ENCODE assay signal across 8 cellular contexts in genomic region chr1:168082008-168082876, GRCh38. TPM values are rescaled to one million over a fixed set of nuclear protein-coding genes. Genes with fewer than 3 reads are reported as not detected.
DNase-seq lines count a peak whose midpoint lies in the region; ATAC-seq, FAIRE-seq and TF ChIP-seq lines count a peak whose summit lies in the region.

No MANE protein-coding gene starts in this region.

- WGBS in H1 (ENCODE audit: extremely low coverage in 1 of 2, insufficient coverage in 1 of 2, insufficient read length in 1 of 2, insufficient replicate concordance in 2 of 2, low coverage in 1 of 2, low lambda C conversion rate in 2 of 2, missing lambda C conversion rate in 1 of 2), 2 experiments, result 53% methylated on average over 8 of the region's 8 CpGs; no CpG with 5 or more reads in 1 of the 2 experiments

- H3K9me3 ChIP-seq in H1 (ENCODE audit: insufficient read depth in 2 of 2, low read depth in 1 of 2, low read length in 1 of 2) (no peaks in the 10 kb centered on the region), mucosa of descending colon (no peaks in the 10 kb centered on the region)

- TF ChIP-seq POLR2A in H1 (IDR thresholded peaks at IDR 0.05; ENCODE audit: control extremely low read depth in 1 of 2, low read depth in 2 of 2, low read length in 2 of 2), result 0 out of 3 replicates have a peak, but pooled peaks of 1 of the 2 experiments have one; percentile 20

- H3K56ac ChIP-seq in H1 (replicated peaks; ENCODE audit: insufficient read length, low read depth, low read length), result no peak overlapping the region

- peak; percentile 79 to 98 (median 94) for TF ChIP-seq CTCF in H1 (IDR thresholded peaks at IDR 0.05; ENCODE audit: control extremely low read depth in 1 of 3, insufficient read depth in 1 of 3, low read depth in 1 of 3, low read length in 3 of 3)
- TF ChIP-seq CTCF in mucosa of descending colon (IDR thresholded peaks at IDR 0.05), result peak; percentile 94

- H3K18ac ChIP-seq in H1 (ENCODE audit: extremely low read depth, low read length), result no peak overlapping the region

- POLR2A ChIA-PET in H1 (lab: Charles Lee; ENCODE audit: partially characterized antibody), result no interaction called here

- no peaks in the 10 kb centered on the region for H3K27me3 ChIP-seq in H1 (replicated peaks in 1 of 4; ENCODE audit: control insufficient read depth in 3 of 4, extremely low read depth in 1 of 4, insufficient read depth in 3 of 4, low read length in 3 of 4)

- H3K27ac ChIP-seq in H1 (ENCODE audit: low read depth, low read length), result no peak overlapping the region

- H3K4me1 ChIP-seq in H1 (replicated peaks in 1 of 4; ENCODE audit: control insufficient read depth in 3 of 4, insufficient read depth in 4 of 4, low read length in 3 of 4) (0 out of 7 replicates have a peak, but pooled peaks cover 0 to 2% (median 0%) of the 10 kb centered on the region in 4 experiments), mucosa of descending colon (ENCODE audit: low read depth) (no peaks in the 10 kb centered on the region)

- no peak overlapping the region for H2BK15ac ChIP-seq in H1 (ENCODE audit: low read length)

- H2BK5ac ChIP-seq in H1 (ENCODE audit: low read depth, low read length), result no peak overlapping the region

- TF ChIP-seq EP300 in H1 (IDR thresholded peaks at IDR 0.05; ENCODE audit: borderline replicate concordance in 1 of 2, low read depth in 2 of 2, low read length in 2 of 2), result no peak

- no peak overlapping the region for H3K9ac ChIP-seq in H1 (replicated peaks in 1 of 4; ENCODE audit: extremely low read depth in 1 of 4, low read depth in 3 of 4, low read length in 3 of 4)

- intact Hi-C loops in mucosa of descending colon (cut with DNase I, micrococcal nuclease), result no loop called here

- H3K4me3 ChIP-seq in H1 (ENCODE audit: extremely low read depth in 1 of 4, insufficient read depth in 2 of 4, low read depth in 3 of 4, low read length in 4 of 4) (no peak overlapping the region), mucosa of descending colon (no peak overlapping the region)

- H4K8ac ChIP-seq in H1 (ENCODE audit: extremely low read depth, insufficient read depth, low read length), result no peak overlapping the region

- H4K91ac ChIP-seq in H1 (replicated peaks; ENCODE audit: insufficient read length, low read length), result no peak overlapping the region

- H3K79me1 ChIP-seq in H1 (ENCODE audit: low read depth, low read length), result no peaks in the 10 kb centered on the region

- H4K20me1 ChIP-seq in H1 (replicated peaks in 1 of 2; ENCODE audit: control insufficient read depth in 1 of 2, insufficient read depth in 2 of 2, low read length in 2 of 2), result no peaks in the 10 kb centered on the region

- peak; percentile 82 for TF ChIP-seq RAD21 in H1 (IDR thresholded peaks at IDR 0.05 in 1 of 2, conservative IDR thresholded peaks at IDR 0.05 in 1 of 2; ENCODE audit: low read depth in 2 of 2, low read length in 2 of 2)

- no peak overlapping the region for H4K5ac ChIP-seq in H1 (ENCODE audit: insufficient read length, low read depth, low read length)

- DNase-seq in DMS153 treated with DMSO at 0.1 percent for 48 hours (lab: John Stamatoyannopoulos, UW; ENCODE audit: unreplicated experiment), result peak; percentile 79
- peak; percentile 87 for DNase-seq in HTR-8/SVneo (ENCODE audit: insufficient read length, low spot score)
- DNase-seq in NOMO-1 treated with DMSO at 0.1 percent for 48 hours (lab: John Stamatoyannopoulos, UW; ENCODE audit: unreplicated experiment), result peak; percentile 56
- peak; percentile 84 for DNase-seq in activated CD8-positive, alpha-beta memory T cell treated with anti-CD3 and anti-CD28 coated beads for 24 hours
- peak; percentile 60 to 88 for DNase-seq in H1 (ENCODE audit: low read depth in 1 of 2, low spot score in 2 of 2)
- DNase-seq in mucosa of descending colon, result peak in 2 of 3 donors; percentile 79 to 82
- DNase-seq in stimulated activated CD8-positive, alpha-beta memory T cell treated with anti-CD3 and anti-CD28 coated beads, Interleukin-4, amount 100 ng/mL, for 48 hours, result peak; percentile 79

- no peak overlapping the region for H2BK12ac ChIP-seq in H1 (ENCODE audit: low read depth, low read length)

- H2AFZ ChIP-seq in H1 (ENCODE audit: low read length), result no peak overlapping the region

- H3K36me3 ChIP-seq in H1 (ENCODE audit: control insufficient read depth in 2 of 4, insufficient read depth in 4 of 4, low read length in 3 of 4) (peaks cover 0 to under 1% (median 0%) of the 10 kb centered on the region in 4 experiments; a peak in 2 of 8 replicates), mucosa of descending colon (ENCODE audit: low read depth) (no peaks in the 10 kb centered on the region)

- peak; percentile 84 for ATAC-seq in GM21526 (IDR thresholded peaks at IDR 0.05; ENCODE audit: low FRiP score, unreplicated experiment)
- ATAC-seq in mucosa of descending colon, result peak; percentile 90

- no peak overlapping the region for H3K4ac ChIP-seq in H1 (replicated peaks; ENCODE audit: insufficient read length, low read depth, low read length)

- H2BK20ac ChIP-seq in H1 (ENCODE audit: low read length), result no peak overlapping the region

- FAIRE-seq in HTR-8/SVneo (lab: Jason Lieb, UNC) (no peak), H1 (lab: Jason Lieb, UNC) (peak; percentile 88)

- no peak overlapping the region for H3K4me2 ChIP-seq in H1 (ENCODE audit: insufficient read depth in 1 of 2, low read depth in 2 of 2, low read length in 2 of 2)

- no peaks in the 10 kb centered on the region for H3K79me2 ChIP-seq in H1 (ENCODE audit: control insufficient read depth in 1 of 2, insufficient read depth in 2 of 2, low read length in 2 of 2)

- no peak overlapping the region for H3K23ac ChIP-seq in H1 (ENCODE audit: insufficient read length)

- H2BK120ac ChIP-seq in H1 (replicated peaks; ENCODE audit: low read depth, low read length), result no peak overlapping the region

- CTCF ChIA-PET in H1 (lab: Charles Lee; ENCODE audit: partially characterized antibody), result interaction anchor here (0.6 to 8.0 kb wide), 76 partner anchors 10 to 1023 kb away, joined by 3 to 76 read pairs (median 4); partner anchors contain the start of gene ADCY10

- H2AK5ac ChIP-seq in H1 (ENCODE audit: low read depth, low read length), result no peak overlapping the region

- H3K14ac ChIP-seq in H1 (ENCODE audit: insufficient read length), result no peak overlapping the region

- H3K23me2 ChIP-seq in H1 (ENCODE audit: low read depth, low read length), result no peaks in the 10 kb centered on the region

TF ChIP-seq in H1, 55 proteins besides CTCF, POLR2A, EP300 and RAD21 (continues in another document):
- TF ChIP-seq TEAD4 (IDR thresholded peaks at IDR 0.05; ENCODE audit: low read depth, low read length) (peak; percentile 38; the same call in 1 of the 2 replicates), EZH2 (IDR thresholded peaks at IDR 0.05; ENCODE audit: low read depth, low read length, severe bottlenecking) (no peak), BRCA1 (IDR thresholded peaks at IDR 0.05; ENCODE audit: low read depth, low read length) (no peak), YY1 (IDR thresholded peaks at IDR 0.05; ENCODE audit: low read depth, low read length) (peak; percentile 36; the same call in 1 of the 2 replicates), FOSL1 (IDR thresholded peaks at IDR 0.05; ENCODE audit: insufficient read depth, low read depth, low read length) (no peak), HDAC2 (IDR thresholded peaks at IDR 0.05; ENCODE audit: borderline replicate concordance in 1 of 2, low read depth in 2 of 2, low read length in 2 of 2) (no peak)

RNA-seq across cellular contexts. Expression of gene GPR161, which starts 54.5 kb away (rescaled TPM):
- total RNA-seq in H1 (2021; fragmentation: NEBNext Ultra II Directional; extraction: Animal tissue kit (Norgen Biotek cat#: 25700)), result 16.8 and 17.3 TPM in 2 replicates
- polyA plus RNA-seq in H1 (2011; rRNA removed), result 13.7 and 17.6 TPM in 2 replicates
- 10.7 TPM for polyA plus RNA-seq in H1 (2011; cell fraction: cytosol; rRNA removed)
- 27.0 TPM for polyA plus RNA-seq in H1 (2011; cell fraction: nucleus; rRNA removed)
- polyA plus RNA-seq in H1 (2012, experiment 1 of 2), result 10.6 to 12.4 TPM (median 11.7 TPM) in 4 replicates
- polyA plus RNA-seq in H1 (2012, experiment 2 of 2), result 6.1 TPM
- 8.6 TPM for polyA plus RNA-seq in H1 (2013, experiment 1 of 2)
- polyA plus RNA-seq in H1 (2013, experiment 2 of 2), result 8.9 TPM
- polyA minus RNA-seq in H1 (2011; rRNA and poly(A)+ RNA removed), result 50.2 and 61.7 TPM in 2 replicates
- polyA minus RNA-seq in H1 (2011; cell fraction: cytosol; rRNA and poly(A)+ RNA removed), result 11.3 TPM
- 25.8 TPM for polyA minus RNA-seq in H1 (2011; cell fraction: nucleus; rRNA and poly(A)+ RNA removed)
- total RNA-seq in mucosa of descending colon, result 10 to 100 TPM in 1 of 3 donors, 1 to 10 TPM in 2; 2.2 to 13.1 (median 4.2) TPM
